Comparison of ENCODE assay signal across 9 cellular contexts in genomic region chr6:42104807-42105713, GRCh38. TPM values are rescaled to one million over a fixed set of nuclear protein-coding genes. Genes with fewer than 3 reads are reported as not detected.
DNase-seq lines count a peak whose midpoint lies in the region; TF ChIP-seq lines count a peak whose summit lies in the region.
"Had no signal": no experiment of that assay in that cellular context is flagged by ENCODE, and none has a peak within 500 bp of the region (broad histone marks: within the 10 kb centered on the region; RNA-seq: fewer than 3 reads in every experiment).

No MANE protein-coding gene starts in this region.

- H3K79me2 ChIP-seq in SU-DHL-6 (ENCODE audit: insufficient read depth, low read length): no peaks in the 10 kb centered on the region

- no peaks in the 10 kb centered on the region for H3K9me2 ChIP-seq in SU-DHL-6 (replicated peaks; ENCODE audit: insufficient read depth, low read length)

- intact Hi-C loops in activated CD4-positive, alpha-beta T cell treated with anti-CD3 and anti-CD28 coated beads, Interleukin-2, amount 10 ng/mL, durations not matched to agents 24 days and 14 days (cut with micrococcal nuclease): loop anchor here (1.0 to 2.0 kb wide), 2 partner anchors 30 to 62 kb away; no protein-coding TSS in a partner anchor

- H3K27me3 ChIP-seq in SU-DHL-6 (ENCODE audit: low read length): no peaks in the 10 kb centered on the region
- H3K27me3 ChIP-seq in right atrium auricular region: no peaks in the 10 kb centered on the region
- H3K27me3 ChIP-seq in subcutaneous abdominal adipose tissue (ENCODE audit: control insufficient read depth in 5 of 5, insufficient read depth in 4 of 5, low read length in 5 of 5): peaks cover 0 to 11% (median 0%) of the 10 kb centered on the region in 5 donors

- H3K27me3 Mint-ChIP-seq in activated CD4-positive, alpha-beta T cell treated with anti-CD3 and anti-CD28 coated beads, Interleukin-2, amount 10 ng/mL, durations not matched to agents 24 days and 14 days: peaks cover 10% of the 10 kb centered on the region

- H3K4me1 ChIP-seq in right atrium auricular region: peaks cover 0 to 29% of the 10 kb centered on the region in 2 donors
- peaks cover 0 to 24% (median 19%) of the 10 kb centered on the region in 5 donors for H3K4me1 ChIP-seq in subcutaneous abdominal adipose tissue (ENCODE audit: control insufficient read depth in 5 of 5, insufficient read depth in 5 of 5, low read length in 5 of 5)

- TF ChIP-seq CTCF in SU-DHL-6 (IDR thresholded peaks at IDR 0.05; ENCODE audit: insufficient read depth, low read length, poor library complexity, severe bottlenecking) (no peak), right atrium auricular region (IDR thresholded peaks at IDR 0.05) (no peak)

- H3K36me3 ChIP-seq in SU-DHL-6 (ENCODE audit: low read length): no peaks in the 10 kb centered on the region
- no peaks in the 10 kb centered on the region for H3K36me3 ChIP-seq in right atrium auricular region
- H3K36me3 ChIP-seq in subcutaneous abdominal adipose tissue (ENCODE audit: control insufficient read depth in 5 of 5, insufficient read depth in 5 of 5, low read length in 5 of 5): no peaks in the 10 kb centered on the region

- H3K4me2 ChIP-seq in SU-DHL-6 (ENCODE audit: low read depth, low read length, poor library complexity, severe bottlenecking): peak overlapping the region; percentile 66

- H3K9me3 ChIP-seq in SU-DHL-6 (ENCODE audit: insufficient read depth, low read length) (no peaks in the 10 kb centered on the region), right atrium auricular region (no peaks in the 10 kb centered on the region), subcutaneous abdominal adipose tissue (ENCODE audit: control insufficient read depth in 5 of 5, low read length in 5 of 5) (no peaks in the 10 kb centered on the region)

- peak overlapping the region; percentile 86 for H2AFZ ChIP-seq in SU-DHL-6 (ENCODE audit: low read depth, low read length, severe bottlenecking)

- peaks cover 24% of the 10 kb centered on the region for H3K4me1 Mint-ChIP-seq in activated CD4-positive, alpha-beta T cell treated with anti-CD3 and anti-CD28 coated beads, Interleukin-2, amount 10 ng/mL, durations not matched to agents 24 days and 14 days

- H4K20me1 ChIP-seq in SU-DHL-6 (ENCODE audit: low read depth, low read length): no peaks in the 10 kb centered on the region

- no peak for DNase-seq in activated CD4-positive, alpha-beta T cell treated with anti-CD3 and anti-CD28 coated beads, Interleukin-2, amount 10 ng/mL, durations not matched to agents 24 days and 14 days
- no peak for DNase-seq in activated CD4-positive, alpha-beta T cell treated with anti-CD3 and anti-CD28 coated beads for 48 hours
- DNase-seq in right atrium auricular region (ENCODE audit: low spot score) (no peak), NCI-H1105 treated with DMSO at 0.1 percent for 48 hours (lab: John Stamatoyannopoulos, UW) (no peak), NCI-H345 treated with DMSO at 0.1 percent for 48 hours (lab: John Stamatoyannopoulos, UW; ENCODE audit: unreplicated experiment) (no peak)
- DNase-seq in stimulated activated naive CD4-positive, alpha-beta T cell (lab: John Stamatoyannopoulos, UW): no peak
- DNase-seq: NCI-H1417 treated with DMSO at 0.1 percent for 48 hours had no signal

- no peaks in the 10 kb centered on the region for H3K9me3 Mint-ChIP-seq in activated CD4-positive, alpha-beta T cell treated with anti-CD3 and anti-CD28 coated beads, Interleukin-2, amount 10 ng/mL, durations not matched to agents 24 days and 14 days

- H3K4me3 ChIP-seq in SU-DHL-6 (ENCODE audit: insufficient read depth, low read length, poor library complexity, severe bottlenecking) (peak overlapping the region; percentile 55), right atrium auricular region (peak overlapping the region; percentile 28 to 50), subcutaneous abdominal adipose tissue (ENCODE audit: low read depth in 1 of 5, low read length in 5 of 5) (peak overlapping the region in 4 of 5 donors; percentile 53 to 74 (median 62))

- peak overlapping the region; percentile 44 for H3K4me3 Mint-ChIP-seq in activated CD4-positive, alpha-beta T cell treated with anti-CD3 and anti-CD28 coated beads, Interleukin-2, amount 10 ng/mL, durations not matched to agents 24 days and 14 days

- H3F3A ChIP-seq in SU-DHL-6 (ENCODE audit: insufficient read depth): no peaks in the 10 kb centered on the region

- H3K36me3 Mint-ChIP-seq in activated CD4-positive, alpha-beta T cell treated with anti-CD3 and anti-CD28 coated beads, Interleukin-2, amount 10 ng/mL, durations not matched to agents 24 days and 14 days (ENCODE audit: low read depth): no peaks in the 10 kb centered on the region

- no peak overlapping the region for H3K27ac ChIP-seq in SU-DHL-6 (ENCODE audit: low read depth, low read length)
- H3K27ac ChIP-seq in right atrium auricular region: peak overlapping the region; percentile 41 to 53
- H3K27ac ChIP-seq in subcutaneous abdominal adipose tissue (ENCODE audit: low read depth, low read length): no peak overlapping the region

- H3K9ac ChIP-seq in SU-DHL-6 (ENCODE audit: low read length) (peak overlapping the region; percentile 63), subcutaneous abdominal adipose tissue (ENCODE audit: low read length in 5 of 5) (peak overlapping the region in 3 of 5 donors; percentile 41 to 68 (median 57))

- no peak overlapping the region for H3K27ac Mint-ChIP-seq in activated CD4-positive, alpha-beta T cell treated with anti-CD3 and anti-CD28 coated beads, Interleukin-2, amount 10 ng/mL, durations not matched to agents 24 days and 14 days

RNA-seq across cellular contexts. Expression of gene C6orf132, which starts 37.4 kb away (rescaled TPM):
- total RNA-seq in activated CD4-positive, alpha-beta T cell treated with anti-CD3 and anti-CD28 coated beads, Interleukin-2, amount 10 ng/mL, durations not matched to agents 24 days and 14 days: 0.21 and 0.40 TPM in 2 replicates
- total RNA-seq in right atrium auricular region: 1 to 10 TPM; 1.9 to 2.8 TPM

RNA-seq across cellular contexts. Expression of gene TAF8, which starts 54.7 kb away (rescaled TPM):
- total RNA-seq in activated CD4-positive, alpha-beta T cell treated with anti-CD3 and anti-CD28 coated beads, Interleukin-2, amount 10 ng/mL, durations not matched to agents 24 days and 14 days: 38.1 and 38.7 TPM in 2 replicates
- 10 to 100 TPM; 21.9 to 35.8 TPM for total RNA-seq in right atrium auricular region

Comparison
In these comparisons a context has a peak if more than half of its experiments do, and no peak if none do; other contexts are left out.
1. H3K27ac ChIP-seq: peak in right atrium auricular region (2 of 2); none in SU-DHL-6 (single experiment) and subcutaneous abdominal adipose tissue (single experiment).
2. Peak in every context shown above with its lines, with median percentiles within 50 percentile points of each other: H3K4me3 ChIP-seq.